In the genomic region with DNA sequence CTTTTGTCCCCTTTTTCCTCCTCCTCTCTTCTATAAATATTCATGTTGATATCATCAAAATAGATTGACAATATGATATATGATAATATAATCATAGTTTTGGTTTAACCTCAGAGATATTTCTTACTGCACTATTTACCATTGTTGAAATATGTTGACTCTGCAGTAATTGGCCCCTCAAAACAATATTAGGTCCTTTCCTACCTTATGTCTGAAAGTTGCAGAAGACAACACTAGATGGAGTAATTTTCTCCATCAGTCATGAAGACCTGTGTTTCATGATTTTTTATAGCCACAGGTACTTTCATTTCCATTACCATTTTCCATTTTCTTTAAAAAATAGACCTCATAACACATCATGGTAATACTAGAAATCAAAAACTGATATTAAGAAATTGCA, we compare ENCODE assay signal across 17 cellular contexts.
DNase-seq lines count a peak whose midpoint lies in the region; ATAC-seq and TF ChIP-seq lines count a peak whose summit lies in the region.
"Had no signal": no experiment of that assay in that cellular context is flagged by ENCODE, and none has a peak within 500 bp of the region (broad histone marks: within the 10 kb centered on the region; RNA-seq: fewer than 3 reads in every experiment).

No MANE protein-coding gene starts in this region.

- H2AFZ ChIP-seq in KMS-11 (ENCODE audit: low read depth) (no peak overlapping the region), SU-DHL-6 (ENCODE audit: low read depth, low read length, severe bottlenecking) (peak overlapping the region; percentile 58)

- peaks cover 3% of the 10 kb centered on the region for H3K9me3 Mint-ChIP-seq in activated T-helper 2 cell treated with anti-CD3 and anti-CD28 coated beads, Interferon-gamma antibody, Interleukin-2, Interleukin-4, amounts not matched to agents 10 μg/mL and 5 μg/mL and 100 μg/mL, durations not matched to agents 14 hours and 24 hours and 36 hours

- H3K4me1 Mint-ChIP-seq in activated T-helper 2 cell treated with anti-CD3 and anti-CD28 coated beads, Interferon-gamma antibody, Interleukin-2, Interleukin-4, amounts not matched to agents 10 μg/mL and 5 μg/mL and 100 μg/mL, durations not matched to agents 14 hours and 24 hours and 36 hours (ENCODE audit: low read depth) = no peaks in the 10 kb centered on the region
- H3K4me1 Mint-ChIP-seq: T-cell had no signal

- no peak overlapping the region for H2AK5ac ChIP-seq in mesendoderm (ENCODE audit: low read length)

- no peaks in the 10 kb centered on the region for H3K27me3 Mint-ChIP-seq in activated T-helper 2 cell treated with anti-CD3 and anti-CD28 coated beads, Interferon-gamma antibody, Interleukin-2, Interleukin-4, amounts not matched to agents 10 μg/mL and 5 μg/mL and 100 μg/mL, durations not matched to agents 14 hours and 24 hours and 36 hours (ENCODE audit: low read depth)
- H3K27me3 Mint-ChIP-seq: CD4-positive, alpha-beta T cell; T-cell had no signal

- H3K27ac Mint-ChIP-seq in activated T-helper 2 cell treated with anti-CD3 and anti-CD28 coated beads, Interferon-gamma antibody, Interleukin-2, Interleukin-4, amounts not matched to agents 10 μg/mL and 5 μg/mL and 100 μg/mL, durations not matched to agents 14 hours and 24 hours and 36 hours = no peak overlapping the region
- H3K27ac Mint-ChIP-seq: CD4-positive, alpha-beta T cell; T-cell had no signal

- no peak overlapping the region for H3K56ac ChIP-seq in mesendoderm (ENCODE audit: low read length)

- no peak overlapping the region for H3K18ac ChIP-seq in mesendoderm (ENCODE audit: low read length)

- H3K27me3 ChIP-seq in KMS-11 (ENCODE audit: insufficient read depth, low read depth) = no peaks in the 10 kb centered on the region
- H3K27me3 ChIP-seq in SU-DHL-6 (ENCODE audit: low read length) = no peaks in the 10 kb centered on the region
- no peaks in the 10 kb centered on the region for H3K27me3 ChIP-seq in mesendoderm (ENCODE audit: insufficient read depth, low read length, poor library complexity)
- H3K27me3 ChIP-seq: MG63, SJSA1 had no signal

- H3K36me3 ChIP-seq in KMS-11 (ENCODE audit: insufficient read depth) (no peaks in the 10 kb centered on the region), SU-DHL-6 (ENCODE audit: low read length) (no peaks in the 10 kb centered on the region), mesendoderm (ENCODE audit: control insufficient read depth, insufficient read depth, low read length) (no peaks in the 10 kb centered on the region)
- H3K36me3 ChIP-seq: MG63, SJSA1 had no signal

- H3K23ac ChIP-seq in mesendoderm (ENCODE audit: low read length) = no peak overlapping the region

- H3K4me3 Mint-ChIP-seq in activated T-helper 2 cell treated with anti-CD3 and anti-CD28 coated beads, Interferon-gamma antibody, Interleukin-2, Interleukin-4, amounts not matched to agents 10 μg/mL and 5 μg/mL and 100 μg/mL, durations not matched to agents 14 hours and 24 hours and 36 hours (ENCODE audit: low read depth) = no peak overlapping the region
- H3K4me3 Mint-ChIP-seq: CD4-positive, alpha-beta T cell; T-cell had no signal

- H3K9me3 ChIP-seq in SU-DHL-6 (ENCODE audit: insufficient read depth, low read length) = no peaks in the 10 kb centered on the region
- H3K9me3 ChIP-seq: MG63, SJSA1 had no signal

- no peaks in the 10 kb centered on the region for H3K79me1 ChIP-seq in mesendoderm (ENCODE audit: low read length)

- H3K9me2 ChIP-seq in SU-DHL-6 (replicated peaks; ENCODE audit: insufficient read depth, low read length) = no peaks in the 10 kb centered on the region

- no peak overlapping the region for H4K5ac ChIP-seq in mesendoderm (ENCODE audit: low read length)

- H4K20me1 ChIP-seq in KMS-11 (ENCODE audit: insufficient read depth) (no peaks in the 10 kb centered on the region), SU-DHL-6 (ENCODE audit: low read depth, low read length) (no peaks in the 10 kb centered on the region)

- no peaks in the 10 kb centered on the region for H3K79me2 ChIP-seq in KMS-11 (ENCODE audit: insufficient read depth, low read depth)
- no peaks in the 10 kb centered on the region for H3K79me2 ChIP-seq in SU-DHL-6 (ENCODE audit: insufficient read depth, low read length)
- H3K79me2 ChIP-seq in mesendoderm (ENCODE audit: control insufficient read depth, insufficient read depth, low read length) = no peaks in the 10 kb centered on the region

- no peak for DNase-seq in left lobe of liver (ENCODE audit: low spot score)
- DNase-seq in mesendoderm = no peak
- DNase-seq in activated T-helper 2 cell treated with anti-CD3 and anti-CD28 coated beads, Interferon-gamma antibody, Interleukin-2, Interleukin-4, amounts not matched to agents 10 μg/mL and 5 μg/mL and 100 μg/mL, durations not matched to agents 14 hours and 24 hours and 36 hours (ENCODE audit: low spot score) = no peak
- DNase-seq in activated naive CD4-positive, alpha-beta T cell treated with anti-CD3 and anti-CD28 coated beads, Interleukin-2, amount 50 U/mL, for 16 hours = no peak
- DNase-seq: CD4-positive, alpha-beta T cell; KBM-7; MG63; NCI-H1105 treated with DMSO at 0.1 percent for 48 hours; NCI-H187; NCI-H510A; T-cell had no signal

- H3F3A ChIP-seq in SU-DHL-6 (ENCODE audit: insufficient read depth) = peaks cover 7% of the 10 kb centered on the region; the same call in 1 of the 2 replicates

- TF ChIP-seq CTCF in C4-2B (conservative IDR thresholded peaks at IDR 0.05) (peak; percentile 10; the same call in 1 of the 2 replicates), KMS-11 (conservative IDR thresholded peaks at IDR 0.05; ENCODE audit: low read depth, low read length) (no peak), SU-DHL-6 (IDR thresholded peaks at IDR 0.05; ENCODE audit: insufficient read depth, low read length, poor library complexity, severe bottlenecking) (peak; percentile 33)

- no peak overlapping the region for H3K4me3 ChIP-seq in KMS-11 (IDR thresholded peaks at IDR 0.05; ENCODE audit: insufficient read depth, low read depth, low read length)
- H3K4me3 ChIP-seq in SU-DHL-6 (ENCODE audit: insufficient read depth, low read length, poor library complexity, severe bottlenecking) = no peak overlapping the region
- no peak overlapping the region for H3K4me3 ChIP-seq in mesendoderm (ENCODE audit: low read length)
- H3K4me3 ChIP-seq: MG63, SJSA1 had no signal

- H3K9ac ChIP-seq in KMS-11 (no peak overlapping the region), SU-DHL-6 (ENCODE audit: low read length) (no peak overlapping the region), mesendoderm (ENCODE audit: low read length) (no peak overlapping the region)

- H3K4me2 ChIP-seq in KMS-11 (peak overlapping the region; percentile 72), SU-DHL-6 (ENCODE audit: low read depth, low read length, poor library complexity, severe bottlenecking) (peak overlapping the region; percentile 30), mesendoderm (ENCODE audit: low read length) (no peak overlapping the region)

- no peaks in the 10 kb centered on the region for H3K36me3 Mint-ChIP-seq in activated T-helper 2 cell treated with anti-CD3 and anti-CD28 coated beads, Interferon-gamma antibody, Interleukin-2, Interleukin-4, amounts not matched to agents 10 μg/mL and 5 μg/mL and 100 μg/mL, durations not matched to agents 14 hours and 24 hours and 36 hours (ENCODE audit: low read depth)
- H3K36me3 Mint-ChIP-seq: T-cell had no signal

- intact Hi-C loops in activated T-helper 2 cell treated with anti-CD3 and anti-CD28 coated beads, Interferon-gamma antibody, Interleukin-2, Interleukin-4, amounts not matched to agents 10 μg/mL and 5 μg/mL and 100 μg/mL, durations not matched to agents 14 hours and 24 hours and 36 hours (cut with micrococcal nuclease) = no loop called here

- no peak overlapping the region for H2BK15ac ChIP-seq in mesendoderm (replicated peaks; ENCODE audit: low read depth)

- ATAC-seq in left lobe of liver (peak; percentile 31), GM19035 (IDR thresholded peaks at IDR 0.05; ENCODE audit: unreplicated experiment) (no peak)
- ATAC-seq: HCT116, T-cell had no signal

- H2BK5ac ChIP-seq in mesendoderm (ENCODE audit: low read length) = no peak overlapping the region

- H3K4me1 ChIP-seq in KMS-11 (ENCODE audit: low read depth, poor library complexity, severe bottlenecking) (peaks cover 44% of the 10 kb centered on the region), mesendoderm (ENCODE audit: control insufficient read depth, low read depth, low read length) (no peaks in the 10 kb centered on the region)
- H3K4me1 ChIP-seq: SJSA1 had no signal

- H3K4ac ChIP-seq in mesendoderm (ENCODE audit: low read depth, low read length) = no peak overlapping the region

- no peak overlapping the region for H2BK120ac ChIP-seq in mesendoderm (ENCODE audit: low read depth, low read length)

- no peak overlapping the region for H3K27ac ChIP-seq in C4-2B
- H3K27ac ChIP-seq in KMS-11 = peak overlapping the region; percentile 82; the same call in 1 of the 2 replicates
- peak overlapping the region; percentile 59; the same call in 1 of the 2 replicates for H3K27ac ChIP-seq in SU-DHL-6 (ENCODE audit: low read depth, low read length)
- no peak overlapping the region for H3K27ac ChIP-seq in mesendoderm (ENCODE audit: low read depth, low read length)
- H3K27ac ChIP-seq: SJSA1 had no signal

- H4K8ac ChIP-seq in mesendoderm (ENCODE audit: low read depth, low read length) = no peak overlapping the region

Comparison
In these comparisons a context has a peak if more than half of its experiments do, and no peak if none do; other contexts are left out.
1. H3K27ac ChIP-seq: peak in KMS-11 (single experiment) and SU-DHL-6 (single experiment); none in C4-2B (single experiment) and mesendoderm (single experiment).